16 cellular contexts compared by ENCODE assay signal in genomic region chr14:102589761-102590290, GRCh38. TPM values are rescaled to one million over a fixed set of nuclear protein-coding genes. Genes with fewer than 3 reads are reported as not detected.
DNase-seq lines count a peak whose midpoint lies in the region; ATAC-seq, FAIRE-seq and TF ChIP-seq lines count a peak whose summit lies in the region.
"Had no signal": no experiment of that assay in that cellular context is flagged by ENCODE, and none has a peak within 500 bp of the region (broad histone marks: within the 10 kb centered on the region; RNA-seq: fewer than 3 reads in every experiment).

No MANE protein-coding gene starts in this region.

- H3K9ac ChIP-seq in BLaER1 (peak overlapping the region; percentile 5; the same call in 1 of the 2 replicates), K562 (ENCODE audit: insufficient read depth in 1 of 2, low read depth in 2 of 2, low read length in 2 of 2) (peak overlapping the region; percentile 73 to 90; a peak in 2 of 4 replicates), MM.1S (ENCODE audit: low read length) (no peak overlapping the region)

- peaks cover 21% of the 10 kb centered on the region for H4K20me1 ChIP-seq in BLaER1
- H4K20me1 ChIP-seq in K562 (replicated peaks; ENCODE audit: control insufficient read depth, insufficient read depth, low read length): no peaks in the 10 kb centered on the region
- no peaks in the 10 kb centered on the region for H4K20me1 ChIP-seq in MM.1S (ENCODE audit: insufficient read depth, low read length)

- H3K27me3 ChIP-seq in BLaER1: no peaks in the 10 kb centered on the region
- H3K27me3 ChIP-seq in K562 (ENCODE audit: control insufficient read depth in 2 of 2, insufficient read depth in 2 of 2, low read length in 2 of 2): no peaks in the 10 kb centered on the region
- no peaks in the 10 kb centered on the region for H3K27me3 ChIP-seq in MM.1S (replicated peaks; ENCODE audit: insufficient read depth, low read length)
- H3K27me3 ChIP-seq: right atrium auricular region had no signal

- no peak for FAIRE-seq in K562 (lab: Jason Lieb, UNC)
- FAIRE-seq: GM18507, islet of Langerhans had no signal

- peaks cover 10 to 22% (median 16%) of the 10 kb centered on the region in 4 donors for H3K4me1 Mint-ChIP-seq in naive thymus-derived CD8-positive, alpha-beta T cell

- CTCF ChIA-PET in K562 (lab: Yijun Ruan, JAX; ENCODE audit: low intra/inter-chr PET ratio): no interaction called here

- no peaks in the 10 kb centered on the region for H3K9me3 Mint-ChIP-seq in naive thymus-derived CD8-positive, alpha-beta T cell
- H3K9me3 Mint-ChIP-seq: stimulated activated naive CD8-positive, alpha-beta T cell treated with anti-CD3 and anti-CD28 coated beads, Interleukin-15, Interleukin-2, amounts not matched to agents 100 ng/mL and 50 ng/mL, for 24 hours had no signal

- 50% methylated on average over 11 of the region's 12 CpGs for WGBS in K562 (ENCODE audit: insufficient coverage, low coverage, missing lambda C conversion rate)

- H3K27ac Mint-ChIP-seq in naive thymus-derived CD8-positive, alpha-beta T cell: peak overlapping the region; percentile 50 to 95 (median 88)
- H3K27ac Mint-ChIP-seq: stimulated activated naive CD8-positive, alpha-beta T cell treated with anti-CD3 and anti-CD28 coated beads, Interleukin-15, Interleukin-2, amounts not matched to agents 100 ng/mL and 50 ng/mL, for 24 hours had no signal

- H2AFZ ChIP-seq in K562 (ENCODE audit: low read depth, low read length) (no peak overlapping the region), MM.1S (ENCODE audit: low read length) (no peak overlapping the region)

- H3K27ac ChIP-seq in BLaER1 (peak overlapping the region; percentile 99), K562 (ENCODE audit: extremely low read depth, low read depth, low read length) (peak overlapping the region; percentile 98), MM.1S (ENCODE audit: low read length) (no peak overlapping the region)
- H3K27ac ChIP-seq: C4-2B had no signal

- H3K36me3 ChIP-seq in BLaER1 (no peaks in the 10 kb centered on the region), K562 (ENCODE audit: control insufficient read depth, insufficient read depth, low read length) (peaks cover 1% of the 10 kb centered on the region; the same call in 1 of the 3 replicates), MM.1S (replicated peaks; ENCODE audit: insufficient read depth, low read length) (no peaks in the 10 kb centered on the region)
- H3K36me3 ChIP-seq: right atrium auricular region had no signal

- DNase-seq in G401 (ENCODE audit: low spot score): peak; percentile 16
- DNase-seq in K562 (ENCODE audit: extremely low read depth in 1 of 4, low spot score in 3 of 4): no peak
- no peak for DNase-seq in naive thymus-derived CD8-positive, alpha-beta T cell
- DNase-seq in NCI-H1092 (lab: John Stamatoyannopoulos, UW): no peak
- DNase-seq in MM.1S: no peak
- DNase-seq: GF-D8; GOT3; stimulated activated CD4-positive, alpha-beta T cell treated with anti-CD3 and anti-CD28 coated beads, Interleukin-4, amount 100 ng/mL, for 24 hours had no signal

- no peaks in the 10 kb centered on the region for H3K9me1 ChIP-seq in K562 (ENCODE audit: control insufficient read depth, insufficient read depth, low read length)

- peak overlapping the region in 7 of 10 donors; percentile 21 to 83 (median 58) for H3K4me3 Mint-ChIP-seq in naive thymus-derived CD8-positive, alpha-beta T cell

- H3K9me2 ChIP-seq in MM.1S (replicated peaks; ENCODE audit: insufficient read depth, low read length): no peaks in the 10 kb centered on the region

- H3F3A ChIP-seq in MM.1S (ENCODE audit: insufficient read depth, low read length): 0 out of 2 replicates have a peak, but pooled peaks cover 3% of the 10 kb centered on the region

- intact Hi-C loops in K562 (cut with micrococcal nuclease): loop anchor here (5.0 kb wide), 2 partner anchors 97 to 153 kb away; no protein-coding TSS in a partner anchor

- in situ Hi-C loops in G401 (cut with HindIII; ENCODE audit: low sequenced_read_pairs): no loop called here
- in situ Hi-C loops in K562 (cut with MboI): loop anchor here (5.0 kb wide), 1 partner anchor 53 kb away; no protein-coding TSS in a partner anchor

- H3K27me3 Mint-ChIP-seq in naive thymus-derived CD8-positive, alpha-beta T cell: no peaks in the 10 kb centered on the region
- H3K27me3 Mint-ChIP-seq: stimulated activated naive CD8-positive, alpha-beta T cell treated with anti-CD3 and anti-CD28 coated beads, Interleukin-15, Interleukin-2, amounts not matched to agents 100 ng/mL and 50 ng/mL, for 24 hours had no signal

- TF ChIP-seq RAD21 in K562 (CRISPR knock-in tag; conservative IDR thresholded peaks at IDR 0.05 in 1 of 2, IDR thresholded peaks at IDR 0.05 in 1 of 2): no peak

- no peak for TF ChIP-seq EP300 in K562 (IDR thresholded peaks at IDR 0.05; ENCODE audit: low read length)

- H3K9me3 ChIP-seq in BLaER1 (no peaks in the 10 kb centered on the region), K562 (replicated peaks; ENCODE audit: control insufficient read depth, insufficient read depth, low read depth, low read length) (no peaks in the 10 kb centered on the region), MM.1S (replicated peaks; ENCODE audit: insufficient read depth, low read length) (no peaks in the 10 kb centered on the region)
- H3K9me3 ChIP-seq: right atrium auricular region had no signal

- H3K4me2 ChIP-seq in BLaER1 (peak overlapping the region; percentile 79), K562 (ENCODE audit: insufficient read depth, low read length) (peak overlapping the region; percentile 80; the same call in 1 of the 2 replicates), MM.1S (ENCODE audit: low read depth, low read length) (no peak overlapping the region)

- ATAC-seq in K562 (no peak), HG02870 (IDR thresholded peaks at IDR 0.05; ENCODE audit: unreplicated experiment) (no peak), HG03342 (IDR thresholded peaks at IDR 0.05; ENCODE audit: unreplicated experiment) (no peak)
- no peak for ATAC-seq in naive thymus-derived CD8-positive, alpha-beta T cell

- no peak for TF ChIP-seq CTCF in K562 (IDR thresholded peaks at IDR 0.05 in 2 of 3, conservative IDR thresholded peaks at IDR 0.05 in 1 of 3; ENCODE audit: insufficient read depth in 2 of 3, low read depth in 1 of 3, low read length in 3 of 3)
- no peak for TF ChIP-seq CTCF in MM.1S (IDR thresholded peaks at IDR 0.05; ENCODE audit: low read length)

- peaks cover 50% of the 10 kb centered on the region for H3K4me1 ChIP-seq in BLaER1
- H3K4me1 ChIP-seq in K562 (replicated peaks in 1 of 2; ENCODE audit: control insufficient read depth in 2 of 2, insufficient read depth in 2 of 2, low read length in 2 of 2): peaks cover 25 to 35% of the 10 kb centered on the region in 2 experiments; a peak in 4 of 5 replicates
- no peaks in the 10 kb centered on the region for H3K4me1 ChIP-seq in MM.1S (ENCODE audit: low read length)

- no TSS peak for BruUV-seq in K562 (replicated peaks; lab: Mats Ljungman, UMichigan)

- TF ChIP-seq POLR2A in K562 (conservative IDR thresholded peaks at IDR 0.05): no peak

- H3K79me2 ChIP-seq in K562 (ENCODE audit: control insufficient read depth, insufficient read depth, low read length) (peaks cover 40% of the 10 kb centered on the region), MM.1S (ENCODE audit: low read length) (peaks cover 15% of the 10 kb centered on the region)

- H3K36me3 Mint-ChIP-seq in naive thymus-derived CD8-positive, alpha-beta T cell: no peaks in the 10 kb centered on the region

- H3K4me3 ChIP-seq in BLaER1 (no peak overlapping the region), K562 (no peak overlapping the region), MM.1S (ENCODE audit: low read length) (no peak overlapping the region)
- H3K4me3 ChIP-seq: right atrium auricular region had no signal

- POLR2A ChIA-PET in K562 (lab: Yijun Ruan, JAX): interaction anchor here (0.6 to 1.1 kb wide), 2 partner anchors 11 to 23 kb away, joined by 3 to 4 read pairs; no protein-coding TSS in a partner anchor
- POLR2A ChIA-PET in naive thymus-derived CD8-positive, alpha-beta T cell (lab: Charles Lee): interaction anchor here (0.7 kb wide), 1 partner anchor 25 kb away, joined by 4 read pairs; no protein-coding TSS in a partner anchor

TF ChIP-seq in K562, 482 proteins besides CTCF, POLR2A, EP300 and RAD21 (continues in another document):
- TF ChIP-seq L3MBTL2 (IDR thresholded peaks at IDR 0.05) (no peak), ZC3H11A (IDR thresholded peaks at IDR 0.05; ENCODE audit: low read depth, low read length) (no peak), RFX1 (IDR thresholded peaks at IDR 0.05) (peak; percentile 40; the same call in 1 of the 2 replicates), SNIP1 (IDR thresholded peaks at IDR 0.05; ENCODE audit: low read depth) (no peak), CREB1 (IDR thresholded peaks at IDR 0.05) (no peak), CREB1 (CRISPR knock-in tag; IDR thresholded peaks at IDR 0.05) (no peak), MYBL2 (IDR thresholded peaks at IDR 0.05; ENCODE audit: low read depth) (no peak), MYBL2 (CRISPR knock-in tag; IDR thresholded peaks at IDR 0.05; ENCODE audit: borderline replicate concordance) (no peak), PTRF (tag; IDR thresholded peaks at IDR 0.05) (no peak)

RNA-seq across cellular contexts. Expression of gene RCOR1, which starts 2.6 kb away (rescaled TPM):
- 19.0 and 29.0 TPM in 2 replicates for total RNA-seq in G401 (2014; rRNA removed; shearing (Covaris generic))
- total RNA-seq in K562 (2011; cell fraction: chromatin; rRNA removed; ENCODE audit: low replicate concordance): 52.9 and 97.1 TPM in 2 replicates
- 37.2 and 37.4 TPM in 2 replicates for total RNA-seq in K562 (2011; cell fraction: nucleolus; rRNA removed)
- 55.9 and 83.7 TPM in 2 replicates for total RNA-seq in K562 (2011; cell fraction: nucleoplasm; rRNA removed)
- total RNA-seq in K562 (2014; rRNA removed) (12.8 and 14.5 TPM in 2 replicates), K562 (2014; rRNA removed; fragmentation: Illumina TruSeq; extraction: Trizol) (28.4 and 34.6 TPM in 2 replicates), K562 (2015; rRNA removed; fragmentation: Illumina TruSeq; extraction: Trizol) (20.9 and 21.6 TPM in 2 replicates), K562 (2021) (39.9 and 47.9 TPM in 2 replicates)
- polyA plus RNA-seq in K562 (2011; rRNA removed) (28.7 and 29.3 TPM in 2 replicates), K562 (2014; fragmentation: Illumina TruSeq; extraction: Trizol) (35.3 and 35.6 TPM in 2 replicates), K562 (2014; fragmentation: Nextera tagmentation; extraction: Ambion mirVana) (10 to 100 TPM in 1 of 2 experiments, 1 to 10 TPM in 1; 8.5 to 10.9 TPM), K562 (2014; rRNA removed) (16.9 and 19.1 TPM in 2 replicates)
- polyA plus RNA-seq in K562 (2011; cell fraction: cytosol; rRNA removed): 14.3 and 23.5 TPM in 2 replicates
- polyA plus RNA-seq in K562 (2011; cell fraction: nucleus; rRNA removed): 28.5 and 38.9 TPM in 2 replicates
- polyA plus RNA-seq in K562 (2012): 21.9 and 22.8 TPM in 2 replicates
- polyA minus RNA-seq in K562 (2011; rRNA and poly(A)+ RNA removed): 34.1 and 35.8 TPM in 2 replicates
- 22.5 and 26.1 TPM in 2 replicates for polyA minus RNA-seq in K562 (2011; cell fraction: cytosol; rRNA and poly(A)+ RNA removed)
- polyA minus RNA-seq in K562 (2011; cell fraction: nucleus; rRNA and poly(A)+ RNA removed): 12.4 and 24.8 TPM in 2 replicates
- 10 to 100 TPM; 21.7 to 24.0 TPM for total RNA-seq in naive thymus-derived CD8-positive, alpha-beta T cell
- 1 to 10 TPM in 2 of 3 donors, under 1 TPM in 1; 0.43 to 1.2 (median 1.2) TPM for polyA plus RNA-seq in naive thymus-derived CD8-positive, alpha-beta T cell
